ENCODE assay signal across 30 cellular contexts in the genomic region with DNA sequence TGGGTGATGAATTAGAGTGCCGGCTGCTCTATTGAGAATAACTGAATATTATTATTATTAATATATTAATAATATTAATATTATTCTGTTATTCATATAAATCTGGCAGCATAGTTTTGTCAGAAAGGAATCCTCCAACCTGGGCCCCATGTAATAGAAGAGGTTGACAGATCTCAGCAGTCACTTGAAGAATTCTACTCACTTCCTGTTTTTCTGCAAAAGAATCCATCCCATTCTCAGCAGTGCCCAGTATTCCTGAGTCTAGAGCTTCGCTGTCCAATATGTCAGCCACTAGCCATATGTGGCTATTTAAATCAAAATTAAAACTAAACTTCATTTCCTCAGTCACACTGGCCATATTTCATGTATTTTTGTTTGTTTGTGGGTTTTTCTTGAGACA.
"Had no signal": no experiment of that assay in that cellular context is flagged by ENCODE, and none has a peak within 500 bp of the region (broad histone marks: within the 10 kb centered on the region; RNA-seq: fewer than 3 reads in every experiment).

No MANE protein-coding gene starts in this region.

- DNase-seq: activated CD4-positive, alpha-beta T cell treated with anti-CD3 and anti-CD28 coated beads for 4 hours; activated CD4-positive, alpha-beta T cell treated with anti-CD3 and anti-CD28 coated beads, Interleukin-2, amount 50 U/mL, for 4 hours; activated naive CD4-positive, alpha-beta T cell treated with Interleukin-2 at 50 U/mL for 16 hours; activated T-cell treated with anti-CD3 and anti-CD28 coated beads for 4 hours; activated T-cell treated with anti-CD3 and anti-CD28 coated beads, Interleukin-2, amount 50 U/mL, for 72 hours; anterior cingulate cortex; dermis blood vessel endothelial cell; effector CD4-positive, alpha-beta T cell; gastrocnemius medialis; glutamatergic neuron; left cardiac atrium; mammary epithelial cell; naive B cell; nephron progenitor cell; retina; stimulated activated CD4-positive, alpha-beta T cell treated with anti-CD3 and anti-CD28 coated beads, Interleukin-4, amount 100 ng/mL, for 24 hours; uterus had no signal

- H3K4me3 Mint-ChIP-seq: activated naive CD8-positive, alpha-beta T cell; activated T-cell treated with anti-CD3 and anti-CD28 coated beads, Interleukin-2, amount 50 U/mL, for 72 hours; central memory CD8-positive, alpha-beta T cell; mesothelial cell of epicardium; naive B cell; nephron progenitor cell; stimulated activated effector memory CD8-positive, alpha-beta T cell treated with anti-CD3 and anti-CD28 coated beads, Interleukin-12 subunit alpha, Interleukin-12 subunit beta, amount 100 ng/mL, for 72 hours; stimulated activated naive CD8-positive, alpha-beta T cell treated with anti-CD3 and anti-CD28 coated beads, Interleukin-15, Interleukin-2, amounts not matched to agents 100 ng/mL and 50 ng/mL, for 24 hours; T-helper 2 cell treated with Interferon-gamma antibody and Interleukin-4, amounts not matched to agents 5 μg/mL and 100 μg/mL, for 36 hours; type B pancreatic cell had no signal

- H3K27me3 Mint-ChIP-seq: activated naive CD8-positive, alpha-beta T cell; stimulated activated naive CD8-positive, alpha-beta T cell treated with anti-CD3 and anti-CD28 coated beads, Interleukin-15, Interleukin-2, amounts not matched to agents 100 ng/mL and 50 ng/mL, for 24 hours; type B pancreatic cell had no signal

- H3K4me3 ChIP-seq: gastrocnemius medialis, hepatocyte, prostate gland, skin epidermis, thoracic aorta, uterus had no signal

- ATAC-seq: activated T-cell treated with anti-CD3 and anti-CD28 coated beads, Interleukin-2, amount 50 U/mL, for 72 hours; gastrocnemius medialis; left cardiac atrium; sciatic nerve; stimulated activated effector memory CD8-positive, alpha-beta T cell treated with anti-CD3 and anti-CD28 coated beads, Interleukin-12 subunit alpha, Interleukin-12 subunit beta, amount 100 ng/mL, for 72 hours had no signal

- H2AFZ ChIP-seq: hepatocyte had no signal

- H3K79me2 ChIP-seq: hepatocyte had no signal

- H3K4me1 ChIP-seq: gastrocnemius medialis, prostate gland, uterus had no signal

- H3K27ac Mint-ChIP-seq: activated naive CD8-positive, alpha-beta T cell; activated T-cell treated with anti-CD3 and anti-CD28 coated beads, Interleukin-2, amount 50 U/mL, for 72 hours; mesothelial cell of epicardium; naive B cell; nephron progenitor cell; stimulated activated effector memory CD8-positive, alpha-beta T cell treated with anti-CD3 and anti-CD28 coated beads, Interleukin-12 subunit alpha, Interleukin-12 subunit beta, amount 100 ng/mL, for 72 hours; stimulated activated naive CD8-positive, alpha-beta T cell treated with anti-CD3 and anti-CD28 coated beads, Interleukin-15, Interleukin-2, amounts not matched to agents 100 ng/mL and 50 ng/mL, for 24 hours; T-helper 2 cell treated with Interferon-gamma antibody and Interleukin-4, amounts not matched to agents 5 μg/mL and 100 μg/mL, for 36 hours; type B pancreatic cell had no signal

- H3K36me3 ChIP-seq: gastrocnemius medialis, neutrophil, prostate gland, thoracic aorta, uterus had no signal

- H3K9me3 ChIP-seq: gastrocnemius medialis, neutrophil, prostate gland, thoracic aorta, uterus had no signal

- H3K36me3 Mint-ChIP-seq: activated naive CD8-positive, alpha-beta T cell; stimulated activated effector memory CD8-positive, alpha-beta T cell treated with anti-CD3 and anti-CD28 coated beads, Interleukin-12 subunit alpha, Interleukin-12 subunit beta, amount 100 ng/mL, for 72 hours had no signal

- H3K4me1 Mint-ChIP-seq: central memory CD8-positive, alpha-beta T cell; mesothelial cell of epicardium; nephron progenitor cell; stimulated activated effector memory CD8-positive, alpha-beta T cell treated with anti-CD3 and anti-CD28 coated beads, Interleukin-12 subunit alpha, Interleukin-12 subunit beta, amount 100 ng/mL, for 72 hours had no signal

- H3K4me2 ChIP-seq: hepatocyte had no signal

- H3K27ac ChIP-seq: gastrocnemius medialis, hepatocyte, neutrophil, prostate gland, skin epidermis, thoracic aorta, uterus had no signal
